In the genomic region with DNA sequence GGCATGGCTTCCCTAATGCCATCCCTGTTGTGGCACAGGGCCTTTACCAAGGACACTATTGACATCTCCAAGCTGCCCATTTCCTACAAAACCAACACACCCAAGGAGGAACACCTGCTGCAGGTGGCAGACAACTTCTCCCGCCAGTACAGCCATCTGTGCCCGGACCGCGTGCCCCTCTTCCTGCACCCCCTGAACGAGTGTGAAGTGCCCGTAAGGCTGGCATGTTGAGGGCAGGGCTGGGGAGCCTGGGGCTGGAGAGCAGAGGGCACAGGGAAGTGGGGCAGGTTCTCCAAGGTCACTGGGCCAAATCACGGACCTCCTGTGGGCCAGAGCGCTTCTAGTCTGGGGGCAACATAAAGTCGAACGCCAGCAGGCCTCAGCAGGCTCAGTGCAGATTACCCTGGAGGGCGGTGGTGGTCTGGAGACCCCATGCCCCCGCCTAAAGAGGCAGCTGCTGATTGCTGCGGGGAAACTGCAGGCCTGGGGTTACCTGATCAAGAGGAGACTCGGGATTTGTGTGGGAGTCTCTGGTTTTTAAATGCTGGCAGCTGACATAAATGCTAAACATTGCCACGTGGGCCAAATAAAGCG, we compare ENCODE assay signal across 1 cellular context.
TF ChIP-seq lines count a peak whose summit lies in the region.

No MANE protein-coding gene starts in this region.

TF ChIP-seq in HepG2, 621 proteins besides CTCF, POLR2A, EP300 and RAD21 (continues in another document):
- TF ChIP-seq AKAP8 (CRISPR knock-in tag; IDR thresholded peaks at IDR 0.05) (no peak), HNRNPL (IDR thresholded peaks at IDR 0.05; ENCODE audit: low read depth, low read length) (peak; percentile 93), KAT8 (CRISPR knock-in tag; IDR thresholded peaks at IDR 0.05) (no peak), TARDBP (CRISPR knock-in tag; IDR thresholded peaks at IDR 0.05) (no peak), ZMYM4 (CRISPR knock-in tag; IDR thresholded peaks at IDR 0.05) (0 out of 2 replicates have a peak, but pooled peaks have one; percentile 20), ATAD3A (CRISPR knock-in tag; IDR thresholded peaks at IDR 0.05) (no peak), NCOA5 (CRISPR knock-in tag; IDR thresholded peaks at IDR 0.05) (no peak), ZNF616 (CRISPR knock-in tag; IDR thresholded peaks at IDR 0.05; ENCODE audit: low read depth) (no peak), RBAK (CRISPR knock-in tag; IDR thresholded peaks at IDR 0.05) (no peak), ZBTB42 (CRISPR knock-in tag; IDR thresholded peaks at IDR 0.05) (no peak), PITX1 (CRISPR knock-in tag; IDR thresholded peaks at IDR 0.05) (0 out of 2 replicates have a peak, but pooled peaks have one; percentile 29), ARNT2 (CRISPR knock-in tag; IDR thresholded peaks at IDR 0.05; ENCODE audit: low read depth) (no peak), ZNF577 (CRISPR knock-in tag; IDR thresholded peaks at IDR 0.05; ENCODE audit: borderline replicate concordance, low read depth) (no peak), REPIN1 (CRISPR knock-in tag; IDR thresholded peaks at IDR 0.05; ENCODE audit: borderline replicate concordance, low read depth) (no peak), GATA4 (IDR thresholded peaks at IDR 0.05; ENCODE audit: borderline replicate concordance, low read depth) (no peak), THAP11 (CRISPR knock-in tag; IDR thresholded peaks at IDR 0.05) (no peak), YEATS2 (CRISPR knock-in tag; IDR thresholded peaks at IDR 0.05; ENCODE audit: borderline replicate concordance) (no peak), NFYC (CRISPR knock-in tag; IDR thresholded peaks at IDR 0.05) (no peak)
- TF ChIP-seq, protein P1, sequence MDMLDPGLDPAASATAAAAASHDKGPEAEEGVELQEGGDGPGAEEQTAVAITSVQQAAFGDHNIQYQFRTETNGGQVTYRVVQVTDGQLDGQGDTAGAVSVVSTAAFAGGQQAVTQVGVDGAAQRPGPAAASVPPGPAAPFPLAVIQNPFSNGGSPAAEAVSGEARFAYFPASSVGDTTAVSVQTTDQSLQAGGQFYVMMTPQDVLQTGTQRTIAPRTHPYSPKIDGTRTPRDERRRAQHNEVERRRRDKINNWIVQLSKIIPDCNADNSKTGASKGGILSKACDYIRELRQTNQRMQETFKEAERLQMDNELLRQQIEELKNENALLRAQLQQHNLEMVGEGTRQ (IDR thresholded peaks at IDR 0.05; ENCODE audit: low read depth, low read length) = no peak
- TF ChIP-seq, protein P1 (CRISPR knock-in tag; IDR thresholded peaks at IDR 0.05; ENCODE audit: borderline replicate concordance) = no peak
- TF ChIP-seq, protein P2, sequence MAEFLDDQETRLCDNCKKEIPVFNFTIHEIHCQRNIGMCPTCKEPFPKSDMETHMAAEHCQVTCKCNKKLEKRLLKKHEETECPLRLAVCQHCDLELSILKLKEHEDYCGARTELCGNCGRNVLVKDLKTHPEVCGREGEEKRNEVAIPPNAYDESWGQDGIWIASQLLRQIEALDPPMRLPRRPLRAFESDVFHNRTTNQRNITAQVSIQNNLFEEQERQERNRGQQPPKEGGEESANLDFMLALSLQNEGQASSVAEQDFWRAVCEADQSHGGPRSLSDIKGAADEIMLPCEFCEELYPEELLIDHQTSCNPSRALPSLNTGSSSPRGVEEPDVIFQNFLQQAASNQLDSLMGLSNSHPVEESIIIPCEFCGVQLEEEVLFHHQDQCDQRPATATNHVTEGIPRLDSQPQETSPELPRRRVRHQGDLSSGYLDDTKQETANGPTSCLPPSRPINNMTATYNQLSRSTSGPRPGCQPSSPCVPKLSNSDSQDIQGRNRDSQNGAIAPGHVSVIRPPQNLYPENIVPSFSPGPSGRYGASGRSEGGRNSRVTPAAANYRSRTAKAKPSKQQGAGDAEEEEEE (CRISPR knock-in tag; IDR thresholded peaks at IDR 0.05; ENCODE audit: borderline replicate concordance) = no peak
- TF ChIP-seq, protein P3, sequence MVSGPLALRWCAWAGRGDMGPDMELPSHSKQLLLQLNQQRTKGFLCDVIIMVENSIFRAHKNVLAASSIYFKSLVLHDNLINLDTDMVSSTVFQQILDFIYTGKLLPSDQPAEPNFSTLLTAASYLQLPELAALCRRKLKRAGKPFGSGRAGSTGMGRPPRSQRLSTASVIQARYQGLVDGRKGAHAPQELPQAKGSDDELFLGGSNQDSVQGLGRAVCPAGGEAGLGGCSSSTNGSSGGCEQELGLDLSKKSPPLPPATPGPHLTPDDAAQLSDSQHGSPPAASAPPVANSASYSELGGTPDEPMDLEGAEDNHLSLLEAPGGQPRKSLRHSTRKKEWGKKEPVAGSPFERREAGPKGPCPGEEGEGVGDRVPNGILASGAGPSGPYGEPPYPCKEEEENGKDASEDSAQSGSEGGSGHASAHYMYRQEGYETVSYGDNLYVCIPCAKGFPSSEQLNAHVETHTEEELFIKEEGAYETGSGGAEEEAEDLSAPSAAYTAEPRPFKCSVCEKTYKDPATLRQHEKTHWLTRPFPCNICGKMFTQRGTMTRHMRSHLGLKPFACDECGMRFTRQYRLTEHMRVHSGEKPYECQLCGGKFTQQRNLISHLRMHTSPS (CRISPR knock-in tag; IDR thresholded peaks at IDR 0.05; ENCODE audit: low read depth) = peak; percentile 41; the same call in 1 of the 2 replicates
- TF ChIP-seq, protein P4, sequence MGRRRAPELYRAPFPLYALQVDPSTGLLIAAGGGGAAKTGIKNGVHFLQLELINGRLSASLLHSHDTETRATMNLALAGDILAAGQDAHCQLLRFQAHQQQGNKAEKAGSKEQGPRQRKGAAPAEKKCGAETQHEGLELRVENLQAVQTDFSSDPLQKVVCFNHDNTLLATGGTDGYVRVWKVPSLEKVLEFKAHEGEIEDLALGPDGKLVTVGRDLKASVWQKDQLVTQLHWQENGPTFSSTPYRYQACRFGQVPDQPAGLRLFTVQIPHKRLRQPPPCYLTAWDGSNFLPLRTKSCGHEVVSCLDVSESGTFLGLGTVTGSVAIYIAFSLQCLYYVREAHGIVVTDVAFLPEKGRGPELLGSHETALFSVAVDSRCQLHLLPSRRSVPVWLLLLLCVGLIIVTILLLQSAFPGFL (CRISPR knock-in tag; IDR thresholded peaks at IDR 0.05) = no peak
- TF ChIP-seq, protein P5, sequence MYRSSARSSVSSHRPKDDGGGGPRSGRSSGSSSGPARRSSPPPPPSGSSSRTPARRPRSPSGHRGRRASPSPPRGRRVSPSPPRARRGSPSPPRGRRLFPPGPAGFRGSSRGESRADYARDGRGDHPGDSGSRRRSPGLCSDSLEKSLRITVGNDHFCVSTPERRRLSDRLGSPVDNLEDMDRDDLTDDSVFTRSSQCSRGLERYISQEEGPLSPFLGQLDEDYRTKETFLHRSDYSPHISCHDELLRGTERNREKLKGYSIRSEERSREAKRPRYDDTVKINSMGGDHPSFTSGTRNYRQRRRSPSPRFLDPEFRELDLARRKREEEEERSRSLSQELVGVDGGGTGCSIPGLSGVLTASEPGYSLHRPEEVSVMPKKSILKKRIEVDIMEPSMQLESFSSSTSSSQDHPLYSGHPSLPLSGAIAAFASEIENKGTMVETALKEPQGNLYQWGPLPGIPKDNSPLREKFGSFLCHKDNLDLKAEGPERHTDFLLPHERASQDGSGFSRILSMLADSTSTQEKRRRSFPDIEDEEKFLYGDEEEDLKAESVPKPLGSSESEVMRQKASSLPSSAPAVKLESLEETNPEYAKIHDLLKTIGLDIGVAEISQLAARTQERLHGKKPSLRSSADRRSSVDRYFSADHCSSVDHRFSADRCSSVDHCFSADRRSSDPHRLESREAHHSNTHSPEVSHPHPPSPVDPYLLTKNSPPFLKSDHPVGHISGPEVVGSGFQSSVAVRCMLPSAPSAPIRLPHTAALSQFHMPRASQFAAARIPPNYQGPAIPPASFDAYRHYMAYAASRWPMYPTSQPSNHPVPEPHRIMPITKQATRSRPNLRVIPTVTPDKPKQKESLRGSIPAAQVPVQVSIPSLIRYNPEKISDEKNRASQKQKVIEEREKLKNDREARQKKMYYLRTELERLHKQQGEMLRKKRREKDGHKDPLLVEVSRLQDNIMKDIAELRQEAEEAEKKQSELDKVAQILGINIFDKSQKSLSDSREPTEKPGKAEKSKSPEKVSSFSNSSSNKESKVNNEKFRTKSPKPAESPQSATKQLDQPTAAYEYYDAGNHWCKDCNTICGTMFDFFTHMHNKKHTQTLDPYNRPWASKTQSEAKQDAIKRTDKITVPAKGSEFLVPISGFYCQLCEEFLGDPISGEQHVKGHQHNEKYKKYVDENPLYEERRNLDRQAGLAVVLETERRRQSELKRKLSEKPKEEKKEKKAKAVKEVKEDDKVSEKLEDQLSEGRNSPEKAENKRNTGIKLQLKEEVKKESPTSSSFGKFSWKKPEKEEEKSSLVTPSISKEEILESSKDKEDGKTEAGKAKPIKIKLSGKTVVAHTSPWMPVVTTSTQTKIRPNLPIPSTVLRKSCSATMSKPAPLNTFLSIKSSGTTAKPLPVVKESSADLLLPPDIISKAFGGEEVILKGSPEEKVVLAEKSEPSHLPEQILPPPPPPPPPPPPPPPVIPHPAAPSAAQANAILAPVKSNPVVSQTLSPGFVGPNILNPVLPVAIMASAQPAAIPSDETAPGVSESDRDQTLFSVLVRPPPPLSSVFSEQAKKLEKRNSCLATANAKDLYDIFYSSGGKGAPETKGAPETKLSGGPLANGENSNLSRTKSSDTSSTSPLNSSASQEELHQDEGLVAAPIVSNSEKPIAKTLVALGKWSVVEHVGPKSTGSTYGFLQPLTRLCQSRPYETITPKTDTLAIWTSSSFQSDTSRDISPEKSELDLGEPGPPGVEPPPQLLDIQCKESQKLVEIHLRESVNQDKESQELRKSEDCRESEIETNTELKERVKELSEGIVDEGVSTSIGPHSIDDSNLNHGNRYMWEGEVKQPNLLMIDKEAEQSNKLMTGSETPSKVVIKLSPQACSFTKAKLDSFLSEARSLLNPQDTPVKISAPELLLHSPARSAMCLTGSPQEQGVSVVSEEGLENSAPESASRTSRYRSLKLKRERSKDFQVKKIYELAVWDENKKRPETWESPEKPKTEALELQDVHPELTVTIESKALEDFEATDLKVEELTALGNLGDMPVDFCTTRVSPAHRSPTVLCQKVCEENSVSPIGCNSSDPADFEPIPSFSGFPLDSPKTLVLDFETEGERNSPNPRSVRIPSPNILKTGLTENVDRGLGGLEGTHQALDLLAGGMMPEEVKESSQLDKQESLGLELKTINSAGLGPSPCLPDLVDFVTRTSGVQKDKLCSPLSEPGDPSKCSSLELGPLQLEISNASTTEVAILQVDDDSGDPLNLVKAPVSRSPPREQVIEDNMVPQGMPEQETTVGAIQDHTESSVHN (CRISPR knock-in tag; IDR thresholded peaks at IDR 0.05) = peak; percentile 44; the same call in 1 of the 2 replicates
- TF ChIP-seq, protein P6, sequence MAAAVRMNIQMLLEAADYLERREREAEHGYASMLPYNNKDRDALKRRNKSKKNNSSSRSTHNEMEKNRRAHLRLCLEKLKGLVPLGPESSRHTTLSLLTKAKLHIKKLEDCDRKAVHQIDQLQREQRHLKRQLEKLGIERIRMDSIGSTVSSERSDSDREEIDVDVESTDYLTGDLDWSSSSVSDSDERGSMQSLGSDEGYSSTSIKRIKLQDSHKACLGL (CRISPR knock-in tag; IDR thresholded peaks at IDR 0.05) = no peak
- TF ChIP-seq, protein P7, sequence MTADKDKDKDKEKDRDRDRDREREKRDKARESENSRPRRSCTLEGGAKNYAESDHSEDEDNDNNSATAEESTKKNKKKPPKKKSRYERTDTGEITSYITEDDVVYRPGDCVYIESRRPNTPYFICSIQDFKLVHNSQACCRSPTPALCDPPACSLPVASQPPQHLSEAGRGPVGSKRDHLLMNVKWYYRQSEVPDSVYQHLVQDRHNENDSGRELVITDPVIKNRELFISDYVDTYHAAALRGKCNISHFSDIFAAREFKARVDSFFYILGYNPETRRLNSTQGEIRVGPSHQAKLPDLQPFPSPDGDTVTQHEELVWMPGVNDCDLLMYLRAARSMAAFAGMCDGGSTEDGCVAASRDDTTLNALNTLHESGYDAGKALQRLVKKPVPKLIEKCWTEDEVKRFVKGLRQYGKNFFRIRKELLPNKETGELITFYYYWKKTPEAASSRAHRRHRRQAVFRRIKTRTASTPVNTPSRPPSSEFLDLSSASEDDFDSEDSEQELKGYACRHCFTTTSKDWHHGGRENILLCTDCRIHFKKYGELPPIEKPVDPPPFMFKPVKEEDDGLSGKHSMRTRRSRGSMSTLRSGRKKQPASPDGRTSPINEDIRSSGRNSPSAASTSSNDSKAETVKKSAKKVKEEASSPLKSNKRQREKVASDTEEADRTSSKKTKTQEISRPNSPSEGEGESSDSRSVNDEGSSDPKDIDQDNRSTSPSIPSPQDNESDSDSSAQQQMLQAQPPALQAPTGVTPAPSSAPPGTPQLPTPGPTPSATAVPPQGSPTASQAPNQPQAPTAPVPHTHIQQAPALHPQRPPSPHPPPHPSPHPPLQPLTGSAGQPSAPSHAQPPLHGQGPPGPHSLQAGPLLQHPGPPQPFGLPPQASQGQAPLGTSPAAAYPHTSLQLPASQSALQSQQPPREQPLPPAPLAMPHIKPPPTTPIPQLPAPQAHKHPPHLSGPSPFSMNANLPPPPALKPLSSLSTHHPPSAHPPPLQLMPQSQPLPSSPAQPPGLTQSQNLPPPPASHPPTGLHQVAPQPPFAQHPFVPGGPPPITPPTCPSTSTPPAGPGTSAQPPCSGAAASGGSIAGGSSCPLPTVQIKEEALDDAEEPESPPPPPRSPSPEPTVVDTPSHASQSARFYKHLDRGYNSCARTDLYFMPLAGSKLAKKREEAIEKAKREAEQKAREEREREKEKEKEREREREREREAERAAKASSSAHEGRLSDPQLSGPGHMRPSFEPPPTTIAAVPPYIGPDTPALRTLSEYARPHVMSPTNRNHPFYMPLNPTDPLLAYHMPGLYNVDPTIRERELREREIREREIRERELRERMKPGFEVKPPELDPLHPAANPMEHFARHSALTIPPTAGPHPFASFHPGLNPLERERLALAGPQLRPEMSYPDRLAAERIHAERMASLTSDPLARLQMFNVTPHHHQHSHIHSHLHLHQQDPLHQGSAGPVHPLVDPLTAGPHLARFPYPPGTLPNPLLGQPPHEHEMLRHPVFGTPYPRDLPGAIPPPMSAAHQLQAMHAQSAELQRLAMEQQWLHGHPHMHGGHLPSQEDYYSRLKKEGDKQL (CRISPR knock-in tag; IDR thresholded peaks at IDR 0.05; ENCODE audit: low read depth) = no peak
- TF ChIP-seq, protein P8, sequence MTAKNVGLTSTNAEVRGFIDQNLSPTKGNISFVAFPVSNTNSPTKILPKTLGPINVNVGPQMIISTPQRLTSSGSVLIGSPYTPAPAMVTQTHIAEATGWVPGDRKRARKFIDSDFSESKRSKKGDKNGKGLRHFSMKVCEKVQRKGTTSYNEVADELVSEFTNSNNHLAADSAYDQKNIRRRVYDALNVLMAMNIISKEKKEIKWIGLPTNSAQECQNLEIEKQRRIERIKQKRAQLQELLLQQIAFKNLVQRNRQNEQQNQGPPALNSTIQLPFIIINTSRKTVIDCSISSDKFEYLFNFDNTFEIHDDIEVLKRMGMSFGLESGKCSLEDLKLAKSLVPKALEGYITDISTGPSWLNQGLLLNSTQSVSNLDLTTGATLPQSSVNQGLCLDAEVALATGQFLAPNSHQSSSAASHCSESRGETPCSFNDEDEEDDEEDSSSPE (CRISPR knock-in tag; IDR thresholded peaks at IDR 0.05) = no peak
